29 cellular contexts compared by ENCODE assay signal in genomic region chrX:39121903-39122302, GRCh38.
"Had no signal": no experiment of that assay in that cellular context is flagged by ENCODE, and none has a peak within 500 bp of the region (broad histone marks: within the 10 kb centered on the region; RNA-seq: fewer than 3 reads in every experiment).

No MANE protein-coding gene starts in this region.

- H3K27me3 ChIP-seq: ascending aorta had no signal

- DNase-seq: activated CD4-positive, alpha-beta memory T cell treated with anti-CD3 and anti-CD28 coated beads, Interleukin-2, amount 10 ng/mL, durations not matched to agents 7 days and 5 days; activated CD4-positive, alpha-beta T cell treated with anti-CD3 and anti-CD28 coated beads for 1 hour; activated CD4-positive, alpha-beta T cell treated with anti-CD3 and anti-CD28 coated beads for 36 hours; activated CD4-positive, alpha-beta T cell treated with anti-CD3 and anti-CD28 coated beads for 48 hours; activated CD4-positive, alpha-beta T cell treated with anti-CD3 and anti-CD28 coated beads, Interleukin-2, amount 10 ng/mL, durations not matched to agents 7 days and 5 days; activated CD4-positive, alpha-beta T cell treated with anti-CD3 and anti-CD28 coated beads, Interleukin-2, amount 50 U/mL, for 48 hours; activated CD4-positive, CD25-positive, alpha-beta regulatory T cell; activated CD8-positive, alpha-beta memory T cell treated with anti-CD3 and anti-CD28 coated beads for 24 hours; activated CD8-positive, alpha-beta memory T cell treated with anti-CD3 and anti-CD28 coated beads, Interleukin-2, amount 10 ng/mL, durations not matched to agents 7 days and 5 days; activated CD8-positive, alpha-beta memory T cell treated with anti-CD3 and anti-CD28 coated beads, Interleukin-2, amount 50 U/mL, for 48 hours; activated CD8-positive, alpha-beta T cell treated with anti-CD3 and anti-CD28 coated beads, Interleukin-2, amount 10 ng/mL, durations not matched to agents 7 days and 5 days; activated effector memory CD4-positive, alpha-beta T cell treated with Interleukin-2 at 50 U/mL for 16 hours; activated gamma-delta T cell; activated naive CD4-positive, alpha-beta T cell treated with anti-CD3 and anti-CD28 coated beads, Interleukin-2, amount 10 ng/mL, durations not matched to agents 7 days and 5 days; activated naive CD4-positive, alpha-beta T cell treated with Interleukin-2 at 50 U/mL for 16 hours; activated naive CD8-positive, alpha-beta T cell treated with anti-CD3 and anti-CD28 coated beads, Interleukin-2, amount 10 ng/mL, durations not matched to agents 7 days and 5 days; activated naive CD8-positive, alpha-beta T cell treated with anti-CD3 and anti-CD28 coated beads, Interleukin-2, amount 50 U/mL, for 24 hours; activated T-cell treated with anti-CD3 and anti-CD28 coated beads, Interleukin-2, amount 50 U/mL, for 24 hours; activated T-cell treated with anti-CD3 and anti-CD28 coated beads, Interleukin-2, amount 50 U/mL, for 48 hours; amygdala; anterior cingulate cortex; central memory CD4-positive, alpha-beta T cell; T-helper 1 cell; T-helper 2 cell; T-helper 9 cell had no signal

- H3K4me3 ChIP-seq: ascending aorta had no signal

- FAIRE-seq: TTC549 had no signal

- H3K36me3 ChIP-seq: ascending aorta had no signal

- ATAC-seq: activated CD4-positive, alpha-beta T cell treated with anti-CD3 and anti-CD28 coated beads for 36 hours; activated CD4-positive, CD25-positive, alpha-beta regulatory T cell treated with anti-CD3 and anti-CD28 coated beads, Interleukin-2, amount 50 U/mL, for 24 hours; activated CD8-positive, alpha-beta memory T cell treated with anti-CD3 and anti-CD28 coated beads, Interleukin-2, amount 10 ng/mL, durations not matched to agents 7 days and 5 days; activated CD8-positive, alpha-beta T cell treated with anti-CD3 and anti-CD28 coated beads, Interleukin-2, amount 10 ng/mL, durations not matched to agents 7 days and 5 days; activated naive CD8-positive, alpha-beta T cell treated with anti-CD3 and anti-CD28 coated beads, Interleukin-2, amount 50 U/mL, for 24 hours; WTC11 had no signal
